8 cellular contexts compared by ENCODE assay signal in genomic region chr9:37650873-37651768, GRCh38. TPM values are rescaled to one million over a fixed set of nuclear protein-coding genes. Genes with fewer than 3 reads are reported as not detected.
DNase-seq lines count a peak whose midpoint lies in the region; ATAC-seq, FAIRE-seq and TF ChIP-seq lines count a peak whose summit lies in the region.

Gene FRMPD1 (plus strand): TSS chr9:37650954. CDS start chr9:37692642, 41,688 bp downstream.

- peaks cover 9 to 13% of the 10 kb centered on the region in 2 donors for H3K4me1 Mint-ChIP-seq in stimulated activated naive B cell treated with anti-CD40 and anti-IgM and Interleukin-4, amounts not matched to agents 10 μg/mL and 1 μg/mL and 100 μg/mL, for 72 hours

- peak; percentile 93 to 95 for ATAC-seq in A549
- peak; percentile 63 for ATAC-seq in HG03039 (IDR thresholded peaks at IDR 0.05; ENCODE audit: unreplicated experiment)
- ATAC-seq in stimulated activated naive B cell treated with anti-CD40 and anti-IgM and Interleukin-4, amounts not matched to agents 10 μg/mL and 1 μg/mL and 100 μg/mL, for 72 hours (replicated peaks), result peak; percentile 90 to 94

- H3K36me3 Mint-ChIP-seq in stimulated activated naive B cell treated with anti-CD40 and anti-IgM and Interleukin-4, amounts not matched to agents 10 μg/mL and 1 μg/mL and 100 μg/mL, for 72 hours, result no peaks in the 10 kb centered on the region

- peak within 1 kb of the TSS; percentile 95 for H3K4me2 ChIP-seq in A549

- TF ChIP-seq EP300 in A549 (IDR thresholded peaks at IDR 0.05), result no peak

- DNase-seq in A549 (ENCODE audit: low read depth in 1 of 2, low spot score in 1 of 2), result peak; percentile 33 to 44
- DNase-seq in GM18507 (ENCODE audit: extremely low spot score, insufficient read length, low read depth), result peak; percentile 37
- peak; percentile 9 for DNase-seq in NCI-H446 treated with DMSO at 0.1 percent for 48 hours (lab: John Stamatoyannopoulos, UW)
- DNase-seq in activated CD8-positive, alpha-beta memory T cell treated with anti-CD3 and anti-CD28 coated beads, Interleukin-2, amount 50 U/mL, for 4 hours, result peak; percentile 55
- peak; percentile 29 for DNase-seq in epidermal melanocyte (ENCODE audit: insufficient read length, low spot score)
- DNase-seq in stimulated activated naive B cell treated with anti-CD40 and anti-IgM and Interleukin-4, amounts not matched to agents 10 μg/mL and 1 μg/mL and 100 μg/mL, for 72 hours, result peak; percentile 44

- FAIRE-seq in A549 (lab: Jason Lieb, UNC) (no peak), GM18507 (lab: Jason Lieb, UNC) (peak; percentile 57)

- POLR2A ChIA-PET in A549 (lab: Yijun Ruan, JAX), result interaction anchor here (0.9 kb wide), 1 partner anchor 134 kb away, joined by 3 read pairs; the partner anchor contains the start of gene EXOSC3

- peak within 1 kb of the TSS; percentile 79 to 80 for H3K4me3 Mint-ChIP-seq in stimulated activated naive B cell treated with anti-CD40 and anti-IgM and Interleukin-4, amounts not matched to agents 10 μg/mL and 1 μg/mL and 100 μg/mL, for 72 hours

- H3K9me3 ChIP-seq in A549 (no peaks in the 10 kb centered on the region), muscle layer of colon (ENCODE audit: low read length) (no peaks in the 10 kb centered on the region)

- no peak for TF ChIP-seq POLR2A in A549 (IDR thresholded peaks at IDR 0.05; ENCODE audit: low read length)

- WGBS in A549 (ENCODE audit: missing lambda C conversion rate), result 14% methylated on average over 7 of the region's 73 CpGs

- H3K27ac Mint-ChIP-seq in stimulated activated naive B cell treated with anti-CD40 and anti-IgM and Interleukin-4, amounts not matched to agents 10 μg/mL and 1 μg/mL and 100 μg/mL, for 72 hours, result no peak within 1 kb of the TSS

- TF ChIP-seq RAD21 in A549 (conservative IDR thresholded peaks at IDR 0.05 in 1 of 2, IDR thresholded peaks at IDR 0.05 in 1 of 2), result no peak

- H3K9me3 Mint-ChIP-seq in stimulated activated naive B cell treated with anti-CD40 and anti-IgM and Interleukin-4, amounts not matched to agents 10 μg/mL and 1 μg/mL and 100 μg/mL, for 72 hours, result no peaks in the 10 kb centered on the region

- no peaks in the 10 kb centered on the region for H3K36me3 ChIP-seq in muscle layer of colon (ENCODE audit: insufficient read depth, low read length)

- peaks cover 17 to 24% of the 10 kb centered on the region in 2 donors for H3K27me3 ChIP-seq in muscle layer of colon (ENCODE audit: control insufficient read depth in 1 of 2, insufficient read depth in 2 of 2, low read length in 2 of 2)

- H3K9ac ChIP-seq in muscle layer of colon (ENCODE audit: low read length), result no peak within 1 kb of the TSS

- peak within 1 kb of the TSS in 1 of 2 experiments; percentile 72; a peak in 4 of 6 replicates for H3K27ac ChIP-seq in A549
- no peak within 1 kb of the TSS for H3K27ac ChIP-seq in muscle layer of colon (ENCODE audit: low read depth, low read length)

- H3K4me3 ChIP-seq in A549 (peak within 1 kb of the TSS; percentile 58), muscle layer of colon (ENCODE audit: low read depth in 1 of 2, low read length in 2 of 2) (peak within 1 kb of the TSS; percentile 71 to 87)

- peaks cover 54 to 68% of the 10 kb centered on the region in 2 donors for H3K27me3 Mint-ChIP-seq in stimulated activated naive B cell treated with anti-CD40 and anti-IgM and Interleukin-4, amounts not matched to agents 10 μg/mL and 1 μg/mL and 100 μg/mL, for 72 hours

- CTCF ChIA-PET in A549 (lab: Yijun Ruan, JAX), result interaction anchor here (0.9 to 1.3 kb wide), 5 partner anchors 12 to 708 kb away, joined by 3 read pairs; no protein-coding TSS in a partner anchor

- H3K4me1 ChIP-seq in A549, result peaks cover 3% of the 10 kb centered on the region; the same call in 1 of the 3 replicates
- peaks cover 8% of the 10 kb centered on the region for H3K4me1 ChIP-seq in muscle layer of colon (ENCODE audit: insufficient read depth, low read length)

- TF ChIP-seq CTCF in A549 (IDR thresholded peaks at IDR 0.05), result peak; percentile 27; the same call in 2 of the 3 replicates

TF ChIP-seq in A549, 52 proteins besides CTCF, POLR2A, EP300 and RAD21:
- TF ChIP-seq RNF2 (IDR thresholded peaks at IDR 0.05; ENCODE audit: borderline replicate concordance, low read depth), result peak; percentile 77; the same call in 1 of the 2 replicates
- TF ChIP-seq HOXA7 (CRISPR knock-in tag; IDR thresholded peaks at IDR 0.05), result no peak
- 0 out of 3 replicates have a peak, but pooled peaks have one; percentile 11 for TF ChIP-seq SMC3 (IDR thresholded peaks at IDR 0.05)
- TF ChIP-seq MAX (IDR thresholded peaks at IDR 0.05), result peak; percentile 26; the same call in 1 of the 2 replicates
TF ChIP-seq in A549: peak in this region for 3.

RNA-seq across cellular contexts. Expression of gene FRMPD1, which starts in this region (rescaled TPM):
- polyA plus RNA-seq in A549 (2011; rRNA removed) (0.01 TPM in 1 of 2 replicates, not detected in the other), A549 (2017; fragmentation: RNase III; extraction: RNeasy Plus Mini Kit Qiagen cat#74134 plus additional on column Dnase treatment) (0.03 TPM in 1 of 3 replicates, not detected in the others)
- 0.01 TPM in 1 of 2 replicates, not detected in the other for polyA plus RNA-seq in A549 (2012; cell fraction: cytosol; rRNA removed)
- 0.02 TPM in 2 replicates for polyA plus RNA-seq in A549 (2012; cell fraction: nucleus; rRNA removed)
- 0.05 TPM in 1 of 2 replicates, not detected in the other for polyA minus RNA-seq in A549 (2011; rRNA and poly(A)+ RNA removed)

Comparison
In these comparisons a context has a peak if more than half of its experiments do, and no peak if none do; other contexts are left out.
1. Peak in DNase-seq, ATAC-seq, H3K4me3 ChIP-seq and H3K4me2 ChIP-seq in A549; RNA of the gene not detected or under 1 TPM.